1 cellular context compared by ENCODE assay signal in the genomic region with DNA sequence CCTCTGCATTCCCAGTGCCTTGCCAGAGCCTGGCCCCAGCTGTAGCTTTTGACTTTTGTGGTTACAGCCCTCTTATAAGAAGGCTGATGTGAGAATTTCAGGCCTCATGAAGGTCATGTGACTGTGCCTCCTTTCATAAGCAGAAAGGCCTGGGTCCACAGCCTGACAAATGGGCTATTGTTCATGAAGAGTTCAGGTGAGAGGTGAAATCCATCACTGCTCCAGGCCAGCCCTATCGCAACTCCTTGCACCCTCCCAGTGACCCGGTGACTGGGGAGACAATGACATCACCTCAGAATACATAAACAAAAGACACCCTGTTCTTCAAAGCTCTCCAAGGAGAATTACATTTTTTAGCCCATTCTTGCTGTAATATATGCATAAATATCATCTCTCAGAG.
TF ChIP-seq lines count a peak whose summit lies in the region.

No MANE protein-coding gene starts in this region.

TF ChIP-seq in IMR-90, 13 proteins besides CTCF, POLR2A, EP300 and RAD21:
- TF ChIP-seq MXI1 (IDR thresholded peaks at IDR 0.05; ENCODE audit: borderline replicate concordance, low read depth, low read length) = no peak
- TF ChIP-seq, protein P1, sequence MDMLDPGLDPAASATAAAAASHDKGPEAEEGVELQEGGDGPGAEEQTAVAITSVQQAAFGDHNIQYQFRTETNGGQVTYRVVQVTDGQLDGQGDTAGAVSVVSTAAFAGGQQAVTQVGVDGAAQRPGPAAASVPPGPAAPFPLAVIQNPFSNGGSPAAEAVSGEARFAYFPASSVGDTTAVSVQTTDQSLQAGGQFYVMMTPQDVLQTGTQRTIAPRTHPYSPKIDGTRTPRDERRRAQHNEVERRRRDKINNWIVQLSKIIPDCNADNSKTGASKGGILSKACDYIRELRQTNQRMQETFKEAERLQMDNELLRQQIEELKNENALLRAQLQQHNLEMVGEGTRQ (IDR thresholded peaks at IDR 0.05; ENCODE audit: low read depth, low read length) = peak; percentile 30; the same call in 1 of the 2 replicates
